ENCODE assay signal across 8 cellular contexts in genomic region chr11:119106564-119107537, GRCh38. TPM values are rescaled to one million over a fixed set of nuclear protein-coding genes. Genes with fewer than 3 reads are reported as not detected.
DNase-seq lines count a peak whose midpoint lies in the region; ATAC-seq and TF ChIP-seq lines count a peak whose summit lies in the region.

C2CD2L (plus strand) TSS chr11:119107344; CDS start chr11:119107742, 398 bp downstream.

- H3K9ac ChIP-seq in SU-DHL-6 (ENCODE audit: low read length) (peak within 1 kb of the TSS; percentile 92), parathyroid adenoma (no peak within 1 kb of the TSS)

- intact Hi-C loops in Right ventricle myocardium superior (cut with DNase I): no loop called here
- intact Hi-C loops in tibial artery (cut with DNase I; ENCODE audit: low total_unique reads): loop anchor here (10.0 kb wide), 1 partner anchor 218 kb away; no protein-coding TSS in a partner anchor

- peaks cover 3% of the 10 kb centered on the region for H3K4me1 ChIP-seq in parathyroid adenoma
- H3K4me1 ChIP-seq in tibial artery: peaks cover 0 to 43% (median 23%) of the 10 kb centered on the region in 4 donors

- no peaks in the 10 kb centered on the region for H3K27me3 ChIP-seq in SU-DHL-6 (ENCODE audit: low read length)
- H3K27me3 ChIP-seq in parathyroid adenoma (ENCODE audit: control insufficient read depth, insufficient read depth, low read length): no peaks in the 10 kb centered on the region
- no peaks in the 10 kb centered on the region for H3K27me3 ChIP-seq in tibial artery

- H3K36me3 ChIP-seq in SU-DHL-6 (ENCODE audit: low read length) (no peaks in the 10 kb centered on the region), parathyroid adenoma (ENCODE audit: control insufficient read depth, insufficient read depth, low read length) (no peaks in the 10 kb centered on the region), tibial artery (peaks cover 6 to 15% (median 14%) of the 10 kb centered on the region in 3 donors)

- H3K27ac Mint-ChIP-seq in activated naive CD8-positive, alpha-beta T cell treated with anti-CD3 and anti-CD28 coated beads for 36 hours: peak within 1 kb of the TSS; percentile 95

- H3F3A ChIP-seq in SU-DHL-6 (ENCODE audit: insufficient read depth): peaks cover 8% of the 10 kb centered on the region

- H2AFZ ChIP-seq in SU-DHL-6 (ENCODE audit: low read depth, low read length, severe bottlenecking) (peak within 1 kb of the TSS; percentile 72), parathyroid adenoma (peak within 1 kb of the TSS; percentile 82)

- H3K4me3 ChIP-seq in GM08714 (ENCODE audit: low read length) (peak within 1 kb of the TSS; percentile 76), SU-DHL-6 (ENCODE audit: insufficient read depth, low read length, poor library complexity, severe bottlenecking) (peak within 1 kb of the TSS; percentile 94), parathyroid adenoma (ENCODE audit: low read depth, low read length) (peak within 1 kb of the TSS; percentile 70), tibial artery (peak within 1 kb of the TSS; percentile 77 to 95)

- H3K4me2 ChIP-seq in SU-DHL-6 (ENCODE audit: low read depth, low read length, poor library complexity, severe bottlenecking): peak within 1 kb of the TSS; percentile 93
- peak within 1 kb of the TSS; percentile 87 for H3K4me2 ChIP-seq in parathyroid adenoma (ENCODE audit: low read length)

- peaks cover 16% of the 10 kb centered on the region for H3K36me3 Mint-ChIP-seq in activated naive CD8-positive, alpha-beta T cell treated with anti-CD3 and anti-CD28 coated beads for 36 hours

- peak within 1 kb of the TSS; percentile 94 for H3K4me3 Mint-ChIP-seq in activated naive CD8-positive, alpha-beta T cell treated with anti-CD3 and anti-CD28 coated beads for 36 hours

- H3K9me3 ChIP-seq in SU-DHL-6 (ENCODE audit: insufficient read depth, low read length) (no peaks in the 10 kb centered on the region), parathyroid adenoma (ENCODE audit: control insufficient read depth, low read length) (no peaks in the 10 kb centered on the region), tibial artery (no peaks in the 10 kb centered on the region)

- H3K79me2 ChIP-seq in SU-DHL-6 (ENCODE audit: insufficient read depth, low read length) (peaks cover 23% of the 10 kb centered on the region), parathyroid adenoma (no peaks in the 10 kb centered on the region)

- ATAC-seq in HG02623 (IDR thresholded peaks at IDR 0.05; ENCODE audit: unreplicated experiment) (peak; percentile 62), Right ventricle myocardium superior (ENCODE audit: poor library complexity) (peak; percentile 95)

- no peaks in the 10 kb centered on the region for H3K27me3 Mint-ChIP-seq in activated naive CD8-positive, alpha-beta T cell treated with anti-CD3 and anti-CD28 coated beads for 36 hours

- no peaks in the 10 kb centered on the region for H3K9me2 ChIP-seq in SU-DHL-6 (replicated peaks; ENCODE audit: insufficient read depth, low read length)

- TF ChIP-seq CTCF in SU-DHL-6 (IDR thresholded peaks at IDR 0.05; ENCODE audit: insufficient read depth, low read length, poor library complexity, severe bottlenecking): no peak
- TF ChIP-seq CTCF in parathyroid adenoma (IDR thresholded peaks at IDR 0.05): no peak
- no peak for TF ChIP-seq CTCF in tibial artery (IDR thresholded peaks at IDR 0.05)

- H3K4me1 Mint-ChIP-seq in activated naive CD8-positive, alpha-beta T cell treated with anti-CD3 and anti-CD28 coated beads for 36 hours: peaks cover 35% of the 10 kb centered on the region

- H3K9me3 Mint-ChIP-seq in activated naive CD8-positive, alpha-beta T cell treated with anti-CD3 and anti-CD28 coated beads for 36 hours: no peaks in the 10 kb centered on the region

- DNase-seq in NCI-H128 (lab: John Stamatoyannopoulos, UW; ENCODE audit: unreplicated experiment) (peak; percentile 36), Right ventricle myocardium superior (peak; percentile 95), tibial artery (peak; percentile 92 to 96)
- peak; percentile 92 for DNase-seq in activated naive CD8-positive, alpha-beta T cell treated with anti-CD3 and anti-CD28 coated beads for 36 hours

- H3K27ac ChIP-seq in SU-DHL-6 (ENCODE audit: low read depth, low read length): peak within 1 kb of the TSS; percentile 58
- H3K27ac ChIP-seq in parathyroid adenoma: peak within 1 kb of the TSS; percentile 67
- peak within 1 kb of the TSS; percentile 70 to 88 for H3K27ac ChIP-seq in tibial artery

- H4K20me1 ChIP-seq in SU-DHL-6 (ENCODE audit: low read depth, low read length): no peaks in the 10 kb centered on the region

RNA-seq across cellular contexts. Expression of gene C2CD2L, which starts in this region (rescaled TPM):
- total RNA-seq in activated naive CD8-positive, alpha-beta T cell treated with anti-CD3 and anti-CD28 coated beads for 36 hours: 10 to 100 TPM; 19.3 to 20.0 TPM
- 9.6 TPM for total RNA-seq in Right ventricle myocardium superior

Comparison
In these comparisons a context has a peak if more than half of its experiments do, and no peak if none do; other contexts are left out.
1. Peak in every context shown above with its lines: DNase-seq, ATAC-seq, H3K4me3 ChIP-seq and H3K27ac ChIP-seq.
2. DNase-seq: peak in every context shown above with its lines; median percentile 95 in Right ventricle myocardium superior; 94 in tibial artery; 92 in activated naive CD8-positive, alpha-beta T cell treated with anti-CD3 and anti-CD28 coated beads for 36 hours; 36 in NCI-H128.